In genomic region chr11:121655481-121656332, GRCh38 we compare ENCODE assay signal across 8 cellular contexts.
A peak's percentile ranks its signal among the peaks of the same experiment; 100 is the strongest.
DNase-seq lines count a peak whose midpoint lies in the region; ATAC-seq and TF ChIP-seq lines count a peak whose summit lies in the region.

No MANE protein-coding gene starts in this region.

- peak overlapping the region; percentile 77 for H3K4me3 Mint-ChIP-seq in natural killer cell

- intact Hi-C loops in natural killer cell (cut with micrococcal nuclease): no loop called here

- TF ChIP-seq EP300 in Ishikawa (IDR thresholded peaks at IDR 0.05; ENCODE audit: borderline replicate concordance): 0 out of 2 replicates have a peak, but pooled peaks have one; percentile 10

- peak; percentile 64 for TF ChIP-seq CTCF in natural killer cell (IDR thresholded peaks at IDR 0.05)

- ATAC-seq in GM21619 (IDR thresholded peaks at IDR 0.05; ENCODE audit: unreplicated experiment): peak; percentile 94
- peak; percentile 88 to 92 (median 89) for ATAC-seq in natural killer cell

- TF ChIP-seq RAD21 in Ishikawa (IDR thresholded peaks at IDR 0.05; ENCODE audit: low read depth): peak; percentile 95

- H3K27me3 Mint-ChIP-seq in natural killer cell (ENCODE audit: low read depth in 2 of 2): no peaks in the 10 kb centered on the region

- H3K27ac Mint-ChIP-seq in natural killer cell: peak overlapping the region; percentile 27 to 67

- peaks cover 21 to 31% of the 10 kb centered on the region in 2 donors for H3K4me1 Mint-ChIP-seq in natural killer cell

- DNase-seq in DMS53 (lab: John Stamatoyannopoulos, UW) (peak; percentile 87), RKO (ENCODE audit: low spot score) (peak; percentile 85), fibroblast of peridontal ligament (ENCODE audit: extremely low read depth) (peak; percentile 99), natural killer cell (peak; percentile 61)
- peak; percentile 55 for DNase-seq in activated T-helper 9 cell treated with anti-CD3 and anti-CD28 coated beads, Interleukin-2, amount 50 U/mL, for 16 hours (ENCODE audit: low read depth)
- DNase-seq in stimulated activated naive CD4-positive, alpha-beta T cell (lab: John Stamatoyannopoulos, UW): peak; percentile 16 to 77 (median 48)

- H3K9me3 Mint-ChIP-seq in natural killer cell: no peaks in the 10 kb centered on the region

- H3K36me3 Mint-ChIP-seq in natural killer cell: no peaks in the 10 kb centered on the region

TF ChIP-seq in Ishikawa, 13 proteins besides CTCF, POLR2A, EP300 and RAD21:
- no peak for TF ChIP-seq NFIC (IDR thresholded peaks at IDR 0.05)
- TF ChIP-seq FOXM1 (IDR thresholded peaks at IDR 0.05; ENCODE audit: borderline replicate concordance, low read depth): no peak
- no peak for TF ChIP-seq EGR1 (IDR thresholded peaks at IDR 0.05)
- peak; percentile 97 for TF ChIP-seq ZBTB7A (IDR thresholded peaks at IDR 0.05; ENCODE audit: low read depth)
- TF ChIP-seq TCF12 (IDR thresholded peaks at IDR 0.05; ENCODE audit: low read depth): peak; percentile 52
- TF ChIP-seq TAF1 (IDR thresholded peaks at IDR 0.05; ENCODE audit: low read depth): no peak
- TF ChIP-seq, protein P1, sequence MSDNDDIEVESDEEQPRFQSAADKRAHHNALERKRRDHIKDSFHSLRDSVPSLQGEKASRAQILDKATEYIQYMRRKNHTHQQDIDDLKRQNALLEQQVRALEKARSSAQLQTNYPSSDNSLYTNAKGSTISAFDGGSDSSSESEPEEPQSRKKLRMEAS (IDR thresholded peaks at IDR 0.05): peak; percentile 91
- TF ChIP-seq, protein P2, sequence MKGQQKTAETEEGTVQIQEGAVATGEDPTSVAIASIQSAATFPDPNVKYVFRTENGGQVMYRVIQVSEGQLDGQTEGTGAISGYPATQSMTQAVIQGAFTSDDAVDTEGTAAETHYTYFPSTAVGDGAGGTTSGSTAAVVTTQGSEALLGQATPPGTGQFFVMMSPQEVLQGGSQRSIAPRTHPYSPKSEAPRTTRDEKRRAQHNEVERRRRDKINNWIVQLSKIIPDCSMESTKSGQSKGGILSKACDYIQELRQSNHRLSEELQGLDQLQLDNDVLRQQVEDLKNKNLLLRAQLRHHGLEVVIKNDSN (IDR thresholded peaks at IDR 0.05): peak; percentile 76
- no peak for TF ChIP-seq CREB1 (IDR thresholded peaks at IDR 0.05; ENCODE audit: low read depth)
- TF ChIP-seq YY1 (IDR thresholded peaks at IDR 0.05; ENCODE audit: low read depth): 0 out of 2 replicates have a peak, but pooled peaks have one; percentile 16
- TF ChIP-seq REST (IDR thresholded peaks at IDR 0.05; ENCODE audit: low read depth): no peak
- no peak for TF ChIP-seq CEBPB (IDR thresholded peaks at IDR 0.05)
- 0 out of 2 replicates have a peak, but pooled peaks have one; percentile 33 for TF ChIP-seq TEAD4 (IDR thresholded peaks at IDR 0.05)

Comparison
In these comparisons a context has a peak if more than half of its experiments do, and no peak if none do; other contexts are left out.
1. Peak in every context shown above with its lines: DNase-seq and ATAC-seq.
2. DNase-seq: peak in every context shown above with its lines; median percentile 99 in fibroblast of peridontal ligament; 87 in DMS53; 85 in RKO; 61 in natural killer cell; 55 in activated T-helper 9 cell treated with anti-CD3 and anti-CD28 coated beads, Interleukin-2, amount 50 U/mL, for 16 hours; 48 in stimulated activated naive CD4-positive, alpha-beta T cell.